ENCODE assay signal across 7 cellular contexts in the genomic region with DNA sequence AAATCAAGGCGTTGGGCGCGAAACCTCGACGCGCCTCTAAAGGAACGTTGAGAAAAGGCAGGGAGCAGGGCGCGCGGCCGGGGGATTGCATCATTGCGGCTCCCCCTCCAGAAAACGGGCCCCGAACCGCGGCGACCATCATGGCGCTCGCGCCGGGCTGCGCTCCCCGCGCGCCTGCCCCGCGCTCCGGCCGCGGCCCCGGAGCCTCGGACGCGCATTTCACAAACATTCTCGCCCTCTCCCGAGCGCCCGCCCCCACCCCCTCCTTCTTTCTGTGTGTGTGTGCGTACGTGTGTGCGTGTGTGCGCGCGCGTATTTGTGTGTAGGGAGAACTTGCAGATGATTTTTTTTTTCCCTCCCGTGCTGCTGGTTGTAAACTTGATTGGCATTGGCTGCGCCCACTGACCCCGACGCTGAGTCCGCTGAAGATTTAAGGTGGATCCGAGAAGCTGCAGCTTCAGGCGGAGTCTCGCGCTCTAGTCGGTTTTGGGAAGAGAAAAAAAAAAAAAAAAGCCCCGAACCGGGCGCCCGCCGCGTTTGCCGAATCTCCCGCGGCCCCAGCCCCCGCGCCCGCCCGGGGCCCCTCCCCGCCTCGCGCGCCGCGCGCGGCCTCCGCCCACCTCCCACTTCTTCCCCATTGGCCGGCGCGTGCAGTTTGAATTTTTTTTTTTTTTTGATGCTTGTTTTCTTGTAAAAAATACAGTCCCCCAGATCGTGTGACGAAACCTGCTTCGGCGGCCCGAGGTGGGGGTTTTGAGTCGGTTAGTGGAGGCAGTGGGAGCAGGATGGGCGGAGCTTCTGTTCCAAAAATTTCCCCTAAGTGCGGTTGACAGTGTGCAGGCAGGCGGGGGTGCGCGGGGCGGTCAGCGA.
A peak's percentile ranks its signal among the peaks of the same experiment; 100 is the strongest.
DNase-seq lines count a peak whose midpoint lies in the region; ATAC-seq and TF ChIP-seq lines count a peak whose summit lies in the region.

No MANE protein-coding gene starts in this region.

- peak; percentile 85 for TF ChIP-seq POLR2A in GM18505 (IDR thresholded peaks at IDR 0.05; ENCODE audit: borderline replicate concordance, extremely low read depth, insufficient read depth, insufficient read length)

- ATAC-seq in GM18505 (IDR thresholded peaks at IDR 0.05; ENCODE audit: unreplicated experiment) (peak; percentile 50), HG02970 (IDR thresholded peaks at IDR 0.05; ENCODE audit: low FRiP score, unreplicated experiment) (peak; percentile 65)

- H3K4me3 ChIP-seq in astrocyte of the cerebellum (ENCODE audit: low read depth, low read length) = peak overlapping the region; percentile 66

- in situ Hi-C loops in astrocyte of the cerebellum (cut with HindIII; ENCODE audit: low sequenced_read_pairs) = no loop called here

- DNase-seq in NCI-H187 treated with DMSO at 0.1 percent for 48 hours (lab: John Stamatoyannopoulos, UW) (peak; percentile 81), T-helper 22 cell (ENCODE audit: low read depth) (peak; percentile 94), astrocyte of the cerebellum (ENCODE audit: low read depth) (peak; percentile 98), hippocampal formation (lab: John Stamatoyannopoulos, UW) (peak; percentile 89 to 94), retina (peak; percentile 96)

- no peak for TF ChIP-seq CTCF in astrocyte of the cerebellum (IDR thresholded peaks at IDR 0.05; ENCODE audit: low read depth, low read length, missing control alignments)

Comparison
In these comparisons a context has a peak if more than half of its experiments do, and no peak if none do; other contexts are left out.
1. Peak in every context shown above with its lines: DNase-seq, ATAC-seq and H3K4me3 ChIP-seq.